In the genomic region with DNA sequence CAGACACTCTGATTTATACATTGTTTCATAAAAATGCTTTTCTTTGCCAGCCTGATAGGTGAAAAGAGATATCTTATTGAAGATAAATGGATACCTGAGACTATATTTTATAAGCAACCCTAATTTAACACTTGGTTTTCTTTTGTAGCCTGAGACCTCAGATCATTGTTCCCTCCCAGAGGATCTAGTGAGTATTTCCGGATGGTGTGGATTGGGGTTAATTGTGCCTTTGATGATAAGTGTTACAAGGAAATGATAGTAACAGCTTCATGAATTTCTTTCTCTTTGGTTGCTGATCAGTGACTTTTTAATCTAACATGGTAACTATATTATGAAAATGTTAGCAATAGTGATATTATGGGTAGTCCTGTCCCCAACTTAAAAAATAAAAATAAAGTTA, we compare ENCODE assay signal across 25 cellular contexts. TPM values are rescaled to one million over a fixed set of nuclear protein-coding genes. Genes with fewer than 3 reads are reported as not detected.
DNase-seq lines count a peak whose midpoint lies in the region; ATAC-seq, FAIRE-seq and TF ChIP-seq lines count a peak whose summit lies in the region.
"Had no signal": no experiment of that assay in that cellular context is flagged by ENCODE, and none has a peak within 500 bp of the region (broad histone marks: within the 10 kb centered on the region; RNA-seq: fewer than 3 reads in every experiment).

No MANE protein-coding gene starts in this region.

- H3K18ac ChIP-seq in mesendoderm (ENCODE audit: low read length) = peak overlapping the region; percentile 51

- no peak overlapping the region for H4K8ac ChIP-seq in mesendoderm (ENCODE audit: low read depth, low read length)

- H3K4ac ChIP-seq in mesendoderm (ENCODE audit: low read depth, low read length) = no peak overlapping the region

- SMC1A ChIA-PET in GM12878 (lab: Charles Lee; ENCODE audit: uncharacterized antibody, unreplicated experiment) = interaction anchor here (1.0 to 1.6 kb wide), 2 partner anchors 35 to 138 kb away, joined by 3 read pairs; no protein-coding TSS in a partner anchor

- 100% methylated on average over 1 of the region's 1 CpG for whole genome bisulfite sequencing in GM12878 (ENCODE audit: insufficient coverage, insufficient replicate concordance, low lambda C conversion rate, missing lambda C conversion rate)
- no CpG with 5 or more reads among the region's 1 CpG for WGBS in mesendoderm (ENCODE audit: extremely low coverage, insufficient coverage, low lambda C conversion rate)

- no peaks in the 10 kb centered on the region for H3K27me3 ChIP-seq in cardiac muscle cell
- H3K27me3 ChIP-seq in GM12878 (replicated peaks in 1 of 2; ENCODE audit: control insufficient read depth in 2 of 2, insufficient read depth in 2 of 2, low read length in 1 of 2) = no peaks in the 10 kb centered on the region
- no peaks in the 10 kb centered on the region for H3K27me3 ChIP-seq in mesendoderm (ENCODE audit: insufficient read depth, low read length, poor library complexity)
- H3K27me3 ChIP-seq in breast epithelium = no peaks in the 10 kb centered on the region

- BruUV-seq in GM12878 (replicated peaks; lab: Mats Ljungman, UMichigan) = no TSS peak

- FAIRE-seq in GM12878 (lab: Jason Lieb, UNC) = no peak
- FAIRE-seq: A549, D721Med, HepG2 had no signal

- RAD21 ChIA-PET in GM12878 (lab: Charles Lee; ENCODE audit: unreplicated experiment) = no interaction called here

- no peak for TF ChIP-seq CTCF in cardiac muscle cell (IDR thresholded peaks at IDR 0.05; ENCODE audit: low read depth, low read length)
- TF ChIP-seq CTCF in GM12878 (IDR thresholded peaks at IDR 0.05 in 2 of 3, conservative IDR thresholded peaks at IDR 0.05 in 1 of 3; ENCODE audit: control insufficient read depth in 2 of 3, extremely low read depth in 1 of 3, insufficient read depth in 1 of 3, low read depth in 3 of 3, low read length in 3 of 3) = no peak
- no peak for TF ChIP-seq CTCF in breast epithelium (IDR thresholded peaks at IDR 0.05)

- no peaks in the 10 kb centered on the region for H3K36me3 ChIP-seq in cardiac muscle cell
- no peaks in the 10 kb centered on the region for H3K36me3 ChIP-seq in GM12878 (ENCODE audit: control insufficient read depth in 2 of 2, insufficient read depth in 2 of 2, low read length in 1 of 2)
- H3K36me3 ChIP-seq in mesendoderm (ENCODE audit: control insufficient read depth, insufficient read depth, low read length) = no peaks in the 10 kb centered on the region
- no peaks in the 10 kb centered on the region for H3K36me3 ChIP-seq in breast epithelium
- H3K36me3 ChIP-seq: left ventricle myocardium inferior had no signal

- H3K23ac ChIP-seq in mesendoderm (ENCODE audit: low read length) = no peak overlapping the region

- in situ Hi-C loops in GM12878 (cut with MboI) = no loop called here

- ATAC-seq in Right ventricle myocardium inferior (no peak), GM12878 (no peak), SK-N-SH treated with all-trans-retinoic acid at 6 μM for 48 hours (no peak)
- ATAC-seq: A549; HepG2; stimulated activated naive CD8-positive, alpha-beta T cell treated with anti-CD3 and anti-CD28 coated beads, Interleukin-15, amount 100 ng/mL, for 72 hours had no signal

- no peak overlapping the region for H2AFZ ChIP-seq in GM12878 (ENCODE audit: control insufficient read depth, low read depth, low read length)
- H2AFZ ChIP-seq: GM23248 had no signal

- H3K4me3 ChIP-seq in cardiac muscle cell = no peak overlapping the region
- no peak overlapping the region for H3K4me3 ChIP-seq in GM12878
- no peak overlapping the region for H3K4me3 ChIP-seq in mesendoderm (ENCODE audit: low read length)
- H3K4me3 ChIP-seq in breast epithelium = no peak overlapping the region
- H3K4me3 ChIP-seq: A549, GM23248, left ventricle myocardium inferior had no signal

- H2AK5ac ChIP-seq in mesendoderm (ENCODE audit: low read length) = no peak overlapping the region

- TF ChIP-seq POLR2A in GM12878 (IDR thresholded peaks at IDR 0.05; ENCODE audit: low read depth, low read length) (no peak), breast epithelium (IDR thresholded peaks at IDR 0.05) (no peak)

- no peak for TF ChIP-seq EP300 in GM12878 (IDR thresholded peaks at IDR 0.05; ENCODE audit: borderline replicate concordance in 1 of 2, control insufficient read depth in 1 of 2, low read depth in 2 of 2, low read length in 2 of 2)

- no peaks in the 10 kb centered on the region for H3K9me3 ChIP-seq in cardiac muscle cell (ENCODE audit: low read depth)
- no peaks in the 10 kb centered on the region for H3K9me3 ChIP-seq in GM12878 (replicated peaks; ENCODE audit: control insufficient read depth, insufficient read depth, low read length)
- no peaks in the 10 kb centered on the region for H3K9me3 ChIP-seq in breast epithelium
- H3K9me3 ChIP-seq: A549, left ventricle myocardium inferior had no signal

- no peak overlapping the region for H2BK5ac ChIP-seq in mesendoderm (ENCODE audit: low read length)

- H3K56ac ChIP-seq in mesendoderm (ENCODE audit: low read length) = no peak overlapping the region

- POLR2A ChIA-PET in GM12878 (lab: Charles Lee) = interaction anchor here (0.5 to 0.6 kb wide), 2 partner anchors 11 to 727 kb away, joined by 3 read pairs; no protein-coding TSS in a partner anchor

- H2BK120ac ChIP-seq in mesendoderm (ENCODE audit: low read depth, low read length) = no peak overlapping the region

- no peak for DNase-seq in cardiac muscle cell (ENCODE audit: low read depth in 1 of 2, low spot score in 1 of 2)
- no peak for DNase-seq in Right ventricle myocardium inferior (ENCODE audit: missing footprints)
- no peak for DNase-seq in GM12878 (ENCODE audit: low read depth, low spot score)
- peak; percentile 81 for DNase-seq in mesendoderm
- DNase-seq in DMS53 treated with DMSO at 0.1 percent for 48 hours (lab: John Stamatoyannopoulos, UW; ENCODE audit: unreplicated experiment) = no peak
- no peak for DNase-seq in D341Med (ENCODE audit: low spot score)
- DNase-seq in breast epithelium (ENCODE audit: low spot score in 2 of 2) = no peak
- DNase-seq: activated CD4-positive, CD25-positive, alpha-beta regulatory T cell treated with anti-CD3 and anti-CD28 coated beads, Interleukin-2, amount 50 U/mL, for 72 hours; activated naive CD4-positive, alpha-beta T cell treated with anti-CD3 and anti-CD28 coated beads, Interleukin-2, amount 50 U/mL, for 16 hours; activated T-cell treated with anti-CD3 and anti-CD28 coated beads, Interleukin-2, amount 50 U/mL, for 24 hours; caudate nucleus; GM23248; head of caudate nucleus; left ventricle myocardium inferior; NCI-H1092 treated with DMSO at 0.1 percent for 48 hours; NCI-H2081; NCI-H526 treated with DMSO at 0.1 percent for 48 hours; stimulated activated CD4-positive, alpha-beta T cell treated with anti-CD3 and anti-CD28 coated beads, Interleukin-4, amount 100 ng/mL, for 4 hours; stimulated activated naive CD8-positive, alpha-beta T cell treated with anti-CD3 and anti-CD28 coated beads, Interleukin-15, amount 100 ng/mL, for 72 hours had no signal

- CTCF ChIA-PET in GM12878 (lab: Yijun Ruan, JAX) = no interaction called here

- H4K20me1 ChIP-seq in GM12878 (ENCODE audit: control insufficient read depth, insufficient read depth) = no peaks in the 10 kb centered on the region

- intact Hi-C loops in Right ventricle myocardium inferior (cut with DNase I) (no loop called here), GM12878 (cut with micrococcal nuclease; ENCODE audit: unreplicated experiment) (no loop called here), breast epithelium (cut with DNase I; ENCODE audit: low total_unique reads) (no loop called here)

- H3K4me1 ChIP-seq in cardiac muscle cell (ENCODE audit: low read depth) (peaks cover 12% of the 10 kb centered on the region), GM12878 (ENCODE audit: control insufficient read depth, insufficient read depth, low read length) (peaks cover 4% of the 10 kb centered on the region; the same call in 1 of the 2 replicates), mesendoderm (ENCODE audit: control insufficient read depth, low read depth, low read length) (peaks cover 6% of the 10 kb centered on the region), breast epithelium (no peaks in the 10 kb centered on the region)
- H3K4me1 ChIP-seq: A549 had no signal

- H3K79me2 ChIP-seq in GM12878 (ENCODE audit: control insufficient read depth, insufficient read depth, low read length) (no peaks in the 10 kb centered on the region), mesendoderm (ENCODE audit: control insufficient read depth, insufficient read depth, low read length) (no peaks in the 10 kb centered on the region)

- H3K4me2 ChIP-seq in GM12878 (ENCODE audit: control insufficient read depth, insufficient read depth) = no peak overlapping the region
- no peak overlapping the region for H3K4me2 ChIP-seq in mesendoderm (ENCODE audit: low read length)
- H3K4me2 ChIP-seq: A549 had no signal

- no peak overlapping the region for H2BK15ac ChIP-seq in mesendoderm (replicated peaks; ENCODE audit: low read depth)

- H3K9ac ChIP-seq in GM12878 (ENCODE audit: control insufficient read depth, insufficient read depth, low read length) (no peak overlapping the region), mesendoderm (ENCODE audit: low read length) (no peak overlapping the region)
- H3K9ac ChIP-seq: GM23248 had no signal

- no peak overlapping the region for H4K5ac ChIP-seq in mesendoderm (ENCODE audit: low read length)

- H3K27ac ChIP-seq in cardiac muscle cell (peak overlapping the region; percentile 56), GM12878 (ENCODE audit: control insufficient read depth, insufficient read depth) (peak overlapping the region; percentile 54), mesendoderm (ENCODE audit: low read depth, low read length) (peak overlapping the region; percentile 44), breast epithelium (no peak overlapping the region)
- H3K27ac ChIP-seq: A549, epithelial cell of prostate, GM23248, left ventricle myocardium inferior, RWPE1 had no signal

- H3K79me1 ChIP-seq in mesendoderm (ENCODE audit: low read length) = no peaks in the 10 kb centered on the region

- no peak for TF ChIP-seq RAD21 in GM12878 (IDR thresholded peaks at IDR 0.05; ENCODE audit: insufficient read depth, low read depth, low read length)

RNA-seq across cellular contexts. Expression of gene KDM1B, which starts 30.4 kb away (rescaled TPM):
- 11.7 and 15.4 TPM in 2 replicates for total RNA-seq in cardiac muscle cell
- polyA plus RNA-seq in cardiac muscle cell = 1.5 and 1.6 TPM in 2 replicates
- 13.0 TPM for total RNA-seq in Right ventricle myocardium inferior
- 19.3 and 19.8 TPM in 2 replicates for total RNA-seq in GM12878 (2013; cell fraction: nucleolus; rRNA removed)
- 9.5 and 11.0 TPM in 2 replicates for total RNA-seq in GM12878 (2014; rRNA removed)
- total RNA-seq in GM12878 (2014; rRNA removed; fragmentation: Illumina TruSeq; extraction: Trizol) = 12.3 and 12.9 TPM in 2 replicates
- total RNA-seq in GM12878 (2021) = 16.2 and 20.0 TPM in 2 replicates
- 5.4 TPM for polyA plus RNA-seq in GM12878 (2011; ENCODE audit: low read depth)
- 22.5 and 25.2 TPM in 2 replicates for polyA plus RNA-seq in GM12878 (2011; rRNA removed)
- polyA plus RNA-seq in GM12878 (2011; cell fraction: cytosol; rRNA removed) = 14.8 and 17.0 TPM in 2 replicates
- 10.1 and 10.2 TPM in 2 replicates for polyA plus RNA-seq in GM12878 (2011; cell fraction: nucleus; rRNA removed)
- polyA plus RNA-seq in GM12878 (2012) = 7.4 and 10.0 TPM in 2 replicates
- 14.6 and 18.0 TPM in 2 replicates for polyA plus RNA-seq in GM12878 (2014; fragmentation: Illumina TruSeq; extraction: Trizol)
- 1 to 10 TPM; 1.7 to 2.9 TPM for polyA plus RNA-seq in GM12878 (2014; fragmentation: Nextera tagmentation; extraction: Ambion mirVana)
- 11.2 and 13.6 TPM in 2 replicates for polyA plus RNA-seq in GM12878 (2014; rRNA removed)
- 10 to 100 TPM; 14.3 to 16.3 TPM for polyA plus RNA-seq in GM12878 (2016; fragmentation: Nextera tagmentation; extraction: Ambion mirVana)
- polyA minus RNA-seq in GM12878 (2011; rRNA and poly(A)+ RNA removed) = 23.6 and 31.2 TPM in 2 replicates
- polyA minus RNA-seq in GM12878 (2011; cell fraction: cytosol; rRNA and poly(A)+ RNA removed) = 11.0 and 12.4 TPM in 2 replicates
- polyA minus RNA-seq in GM12878 (2011; cell fraction: nucleus; rRNA and poly(A)+ RNA removed) = 5.2 and 6.9 TPM in 2 replicates
- polyA plus RNA-seq in mesendoderm (2013, experiment 1 of 2) = 4.8 TPM
- 4.7 TPM for polyA plus RNA-seq in mesendoderm (2013, experiment 2 of 2)
- total RNA-seq in breast epithelium = 10 to 100 TPM; 14.4 to 18.6 (median 16.2) TPM

RNA-seq across cellular contexts. Expression of gene TPMT, which starts 30.7 kb away (rescaled TPM):
- total RNA-seq in cardiac muscle cell = 9.5 and 13.1 TPM in 2 replicates
- polyA plus RNA-seq in cardiac muscle cell = 13.5 and 14.0 TPM in 2 replicates
- 12.0 TPM for total RNA-seq in Right ventricle myocardium inferior
- 2.5 and 2.6 TPM in 2 replicates for total RNA-seq in GM12878 (2013; cell fraction: nucleolus; rRNA removed)
- 11.6 and 13.8 TPM in 2 replicates for total RNA-seq in GM12878 (2014; rRNA removed)
- 16.3 and 17.0 TPM in 2 replicates for total RNA-seq in GM12878 (2014; rRNA removed; fragmentation: Illumina TruSeq; extraction: Trizol)
- total RNA-seq in GM12878 (2021) = 7.9 and 8.2 TPM in 2 replicates
- 5.6 TPM for polyA plus RNA-seq in GM12878 (2011; ENCODE audit: low read depth)
- polyA plus RNA-seq in GM12878 (2011; rRNA removed) = 16.5 and 24.9 TPM in 2 replicates
- polyA plus RNA-seq in GM12878 (2011; cell fraction: cytosol; rRNA removed) = 8.1 and 8.3 TPM in 2 replicates
- 2.4 and 3.1 TPM in 2 replicates for polyA plus RNA-seq in GM12878 (2011; cell fraction: nucleus; rRNA removed)
- polyA plus RNA-seq in GM12878 (2012) = 6.5 and 8.6 TPM in 2 replicates
- polyA plus RNA-seq in GM12878 (2014; fragmentation: Illumina TruSeq; extraction: Trizol) = 18.2 and 24.3 TPM in 2 replicates
- 10 to 100 TPM; 16.2 to 16.4 TPM for polyA plus RNA-seq in GM12878 (2014; fragmentation: Nextera tagmentation; extraction: Ambion mirVana)
- 10.9 and 13.0 TPM in 2 replicates for polyA plus RNA-seq in GM12878 (2014; rRNA removed)
- polyA plus RNA-seq in GM12878 (2016; fragmentation: Nextera tagmentation; extraction: Ambion mirVana) = 10 to 100 TPM; 16.5 to 17.7 TPM
- 5.1 and 8.4 TPM in 2 replicates for polyA minus RNA-seq in GM12878 (2011; rRNA and poly(A)+ RNA removed)
- polyA minus RNA-seq in GM12878 (2011; cell fraction: cytosol; rRNA and poly(A)+ RNA removed) = 2.9 and 3.1 TPM in 2 replicates
- 1.2 and 1.8 TPM in 2 replicates for polyA minus RNA-seq in GM12878 (2011; cell fraction: nucleus; rRNA and poly(A)+ RNA removed)
- polyA plus RNA-seq in mesendoderm (2013, experiment 1 of 2) = 16.8 TPM
- polyA plus RNA-seq in mesendoderm (2013, experiment 2 of 2) = 18.1 TPM
- 10 to 100 TPM in 1 of 3 donors, 1 to 10 TPM in 2; 5.6 to 10.2 (median 8.9) TPM for total RNA-seq in breast epithelium

Comparison
In these comparisons a context has a peak if more than half of its experiments do, and no peak if none do; other contexts are left out.
1. H3K27ac ChIP-seq: peak in cardiac muscle cell (single experiment), GM12878 (single experiment) and mesendoderm (single experiment); none in breast epithelium (0 of 2).